Comparison of ENCODE assay signal across 1 cellular context in genomic region chr17:81090361-81091133, GRCh38.
A peak's percentile ranks its signal among the peaks of the same experiment; 100 is the strongest.
TF ChIP-seq lines count a peak whose summit lies in the region.

No MANE protein-coding gene starts in this region.

TF ChIP-seq in K562, 482 proteins besides CTCF, POLR2A, EP300 and RAD21 (continued from another document):
- TF ChIP-seq REST (CRISPR knock-in tag; IDR thresholded peaks at IDR 0.05; ENCODE audit: low read depth) = 0 out of 2 replicates have a peak, but pooled peaks have one; percentile 51
- no peak for TF ChIP-seq ETV1 (tag; conservative IDR thresholded peaks at IDR 0.05; ENCODE audit: low read depth)
- no peak for TF ChIP-seq CEBPG (CRISPR knock-in tag; IDR thresholded peaks at IDR 0.05)
- no peak for TF ChIP-seq CEBPG (tag; conservative IDR thresholded peaks at IDR 0.05 in 1 of 2, IDR thresholded peaks at IDR 0.05 in 1 of 2)
- peak; percentile 49; the same call in 1 of the 2 replicates for TF ChIP-seq VEZF1 (CRISPR knock-in tag; IDR thresholded peaks at IDR 0.05)
- TF ChIP-seq NRF1 (conservative IDR thresholded peaks at IDR 0.05 in 1 of 2, IDR thresholded peaks at IDR 0.05 in 1 of 2) = peak; percentile 33 to 34; a peak in 2 of 4 replicates
- peak in 1 of 2 experiments; percentile 33; a peak in 2 of 4 replicates for TF ChIP-seq MNT (conservative IDR thresholded peaks at IDR 0.05)
- no peak for TF ChIP-seq POLR2AphosphoS2 (IDR thresholded peaks at IDR 0.05; ENCODE audit: low read length)
- TF ChIP-seq SIN3A (IDR thresholded peaks at IDR 0.05; ENCODE audit: borderline replicate concordance in 2 of 2, control insufficient read depth in 1 of 2, low read depth in 2 of 2, low read length in 2 of 2) = peak; percentile 65 to 78; a peak in 2 of 4 replicates
- no peak for TF ChIP-seq ZNF324 (CRISPR knock-in tag; IDR thresholded peaks at IDR 0.05)
- 0 out of 2 replicates have a peak, but pooled peaks have one; percentile 46 for TF ChIP-seq BHLHE40 (IDR thresholded peaks at IDR 0.05; ENCODE audit: low read length)
- peak; percentile 22; the same call in 1 of the 2 replicates for TF ChIP-seq KLF6 (CRISPR knock-in tag; IDR thresholded peaks at IDR 0.05; ENCODE audit: borderline replicate concordance)
- TF ChIP-seq KLF1 (tag; IDR thresholded peaks at IDR 0.05) = 0 out of 2 replicates have a peak, but pooled peaks have one; percentile 21
